15 cellular contexts compared by ENCODE assay signal in the genomic region with DNA sequence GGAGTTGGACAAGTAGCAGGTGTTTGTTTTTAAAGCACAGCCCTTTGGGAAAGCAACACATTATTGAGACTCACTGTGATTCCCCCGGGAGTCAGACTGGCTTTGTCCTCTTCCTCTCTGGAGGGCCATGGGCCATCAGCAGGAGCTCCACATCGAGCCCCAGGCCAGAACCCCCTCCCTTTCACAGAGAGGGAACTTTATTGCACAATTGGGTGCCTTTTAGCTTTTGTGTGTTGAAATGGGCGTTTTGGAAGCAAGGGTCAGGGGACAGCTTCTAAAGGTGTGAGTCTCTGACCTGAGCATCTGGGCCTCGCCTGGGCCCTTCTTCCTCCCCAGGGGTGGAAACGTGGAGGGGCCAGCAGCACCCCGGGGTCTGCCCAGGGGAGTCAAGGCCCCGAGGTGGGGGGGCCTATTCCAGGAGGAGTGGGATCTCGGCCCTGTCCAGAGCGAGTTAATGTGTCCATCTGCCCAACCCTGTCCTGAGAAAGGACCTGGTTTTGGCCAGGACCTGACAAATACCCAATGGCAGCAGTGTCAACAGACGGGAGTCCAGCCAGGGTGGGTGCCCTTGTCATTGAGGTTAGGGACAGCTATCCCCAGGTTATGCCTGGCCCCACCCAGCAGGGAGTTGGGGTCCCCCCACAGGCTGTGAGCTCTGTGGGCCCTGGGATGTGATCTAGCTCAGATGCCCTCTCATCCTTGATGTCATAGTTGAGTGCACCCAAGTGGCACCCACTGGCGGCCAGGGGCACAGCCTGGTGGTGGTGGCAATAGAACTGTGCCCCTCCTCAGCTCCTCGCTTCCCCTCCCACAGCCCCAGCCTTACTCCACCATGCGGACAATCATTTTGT. TPM values are rescaled to one million over a fixed set of nuclear protein-coding genes. Genes with fewer than 3 reads are reported as not detected.
DNase-seq lines count a peak whose midpoint lies in the region; ATAC-seq and TF ChIP-seq lines count a peak whose summit lies in the region.
"Had no signal": no experiment of that assay in that cellular context is flagged by ENCODE, and none has a peak within 500 bp of the region (broad histone marks: within the 10 kb centered on the region; RNA-seq: fewer than 3 reads in every experiment).

No MANE protein-coding gene starts in this region.

- POLR2A ChIA-PET in CD8-positive, alpha-beta T cell (lab: Charles Lee) = no interaction called here

- ATAC-seq in CD8-positive, alpha-beta T cell = no peak
- ATAC-seq in stimulated activated effector memory CD8-positive, alpha-beta T cell treated with anti-CD3 and anti-CD28 coated beads, Interleukin-12 subunit alpha, Interleukin-12 subunit beta, amount 100 ng/mL, for 72 hours = no peak
- ATAC-seq in GM19328 (IDR thresholded peaks at IDR 0.05; ENCODE audit: unreplicated experiment) (no peak), GM19351 (IDR thresholded peaks at IDR 0.05; ENCODE audit: unreplicated experiment) (no peak)
- ATAC-seq: PC-3 had no signal

- no peak overlapping the region for H3K27ac ChIP-seq in CD8-positive, alpha-beta T cell (ENCODE audit: low read depth, low read length)
- H3K27ac ChIP-seq in left ventricle myocardium inferior (replicated peaks) = peak overlapping the region; percentile 92

- no peaks in the 10 kb centered on the region for H3K27me3 Mint-ChIP-seq in CD8-positive, alpha-beta T cell (ENCODE audit: low read depth)
- H3K27me3 Mint-ChIP-seq: T-cell had no signal

- H3K9me3 Mint-ChIP-seq in CD8-positive, alpha-beta T cell = no peaks in the 10 kb centered on the region
- no peaks in the 10 kb centered on the region for H3K9me3 Mint-ChIP-seq in stimulated activated effector memory CD8-positive, alpha-beta T cell treated with anti-CD3 and anti-CD28 coated beads, Interleukin-12 subunit alpha, Interleukin-12 subunit beta, amount 100 ng/mL, for 72 hours
- H3K9me3 Mint-ChIP-seq: nephron, T-cell had no signal

- TF ChIP-seq CTCF in CD8-positive, alpha-beta T cell (IDR thresholded peaks at IDR 0.05) = no peak
- no peak for TF ChIP-seq CTCF in left ventricle myocardium inferior (IDR thresholded peaks at IDR 0.05; ENCODE audit: borderline replicate concordance)

- H3K36me3 Mint-ChIP-seq in CD8-positive, alpha-beta T cell = peaks cover 70% of the 10 kb centered on the region
- peaks cover 15% of the 10 kb centered on the region for H3K36me3 Mint-ChIP-seq in stimulated activated effector memory CD8-positive, alpha-beta T cell treated with anti-CD3 and anti-CD28 coated beads, Interleukin-12 subunit alpha, Interleukin-12 subunit beta, amount 100 ng/mL, for 72 hours

- peaks cover 5% of the 10 kb centered on the region for H3K4me1 Mint-ChIP-seq in CD8-positive, alpha-beta T cell (ENCODE audit: low read depth)
- peaks cover 4% of the 10 kb centered on the region for H3K4me1 Mint-ChIP-seq in stimulated activated effector memory CD8-positive, alpha-beta T cell treated with anti-CD3 and anti-CD28 coated beads, Interleukin-12 subunit alpha, Interleukin-12 subunit beta, amount 100 ng/mL, for 72 hours
- H3K4me1 Mint-ChIP-seq: nephron had no signal

- no peak overlapping the region for H3K4me3 Mint-ChIP-seq in CD8-positive, alpha-beta T cell
- H3K4me3 Mint-ChIP-seq in stimulated activated effector memory CD8-positive, alpha-beta T cell treated with anti-CD3 and anti-CD28 coated beads, Interleukin-12 subunit alpha, Interleukin-12 subunit beta, amount 100 ng/mL, for 72 hours = no peak overlapping the region
- H3K4me3 Mint-ChIP-seq: nephron, T-cell had no signal

- H3K9me3 ChIP-seq in CD8-positive, alpha-beta T cell (ENCODE audit: low read length) = no peaks in the 10 kb centered on the region
- no peaks in the 10 kb centered on the region for H3K9me3 ChIP-seq in left ventricle myocardium inferior (replicated peaks)

- no peak overlapping the region for H3K4me3 ChIP-seq in CD8-positive, alpha-beta T cell (ENCODE audit: low read depth, low read length)
- H3K4me3 ChIP-seq in left ventricle myocardium inferior = no peak overlapping the region

- H3K4me1 ChIP-seq in CD8-positive, alpha-beta T cell (ENCODE audit: insufficient read depth, low read length) = peaks cover under 1% of the 10 kb centered on the region
- peaks cover 70% of the 10 kb centered on the region for H3K4me1 ChIP-seq in left ventricle myocardium inferior

- no peak for DNase-seq in CD8-positive, alpha-beta T cell
- DNase-seq in NCI-H69 (lab: John Stamatoyannopoulos, UW) = peak; percentile 51
- no peak for DNase-seq in left ventricle myocardium inferior
- no peak for DNase-seq in stimulated activated effector memory CD8-positive, alpha-beta T cell treated with anti-CD3 and anti-CD28 coated beads, Interleukin-12 subunit alpha, Interleukin-12 subunit beta, amount 100 ng/mL, for 72 hours (ENCODE audit: low spot score in 2 of 2)
- DNase-seq in CD1c-positive myeloid dendritic cell (ENCODE audit: extremely low spot score) = no peak
- no peak for DNase-seq in retina
- DNase-seq: activated CD4-positive, alpha-beta T cell treated with anti-CD3 and anti-CD28 coated beads, Interleukin-2, amount 50 U/mL, for 48 hours; activated naive CD4-positive, alpha-beta T cell; islet precursor cell; NCI-H2081; PC-3; T-cell had no signal

- peak overlapping the region; percentile 62 for H3K27ac Mint-ChIP-seq in CD8-positive, alpha-beta T cell
- peak overlapping the region; percentile 77 for H3K27ac Mint-ChIP-seq in stimulated activated effector memory CD8-positive, alpha-beta T cell treated with anti-CD3 and anti-CD28 coated beads, Interleukin-12 subunit alpha, Interleukin-12 subunit beta, amount 100 ng/mL, for 72 hours
- H3K27ac Mint-ChIP-seq: nephron, T-cell had no signal

- intact Hi-C loops in CD8-positive, alpha-beta T cell (cut with DNase I, micrococcal nuclease) = no loop called here
- intact Hi-C loops in left ventricle myocardium inferior (cut with micrococcal nuclease) = no loop called here

- H3K36me3 ChIP-seq in CD8-positive, alpha-beta T cell (ENCODE audit: insufficient read depth, low read length) = peaks cover 10% of the 10 kb centered on the region
- peaks cover 57% of the 10 kb centered on the region for H3K36me3 ChIP-seq in left ventricle myocardium inferior

- no peaks in the 10 kb centered on the region for H3K27me3 ChIP-seq in CD8-positive, alpha-beta T cell (ENCODE audit: insufficient read depth, low read length)
- H3K27me3 ChIP-seq in left ventricle myocardium inferior (ENCODE audit: low read depth) = no peaks in the 10 kb centered on the region

- CTCF ChIA-PET in CD8-positive, alpha-beta T cell (lab: Charles Lee) = no interaction called here

RNA-seq across cellular contexts. Expression of gene SLC8B1, which starts 37.1 kb away (rescaled TPM):
- 10 to 100 TPM; 67.3 to 72.8 TPM for total RNA-seq in CD8-positive, alpha-beta T cell
- total RNA-seq in left ventricle myocardium inferior = 9.2 TPM
